In genomic region chr5:79235222-79235577, GRCh38 we compare ENCODE assay signal across 1 cellular context.
A peak's percentile ranks its signal among the peaks of the same experiment; 100 is the strongest.
TF ChIP-seq lines count a peak whose summit lies in the region.

No MANE protein-coding gene starts in this region.

TF ChIP-seq in HepG2, 621 proteins besides CTCF, POLR2A, EP300 and RAD21 (continued from another document and continues in another):
- TF ChIP-seq KLF9 (CRISPR knock-in tag; IDR thresholded peaks at IDR 0.05; ENCODE audit: low read depth): no peak
- no peak for TF ChIP-seq ATM (IDR thresholded peaks at IDR 0.05; ENCODE audit: borderline replicate concordance)
- no peak for TF ChIP-seq SMARCC2 (IDR thresholded peaks at IDR 0.05)
- peak; percentile 54; the same call in 1 of the 2 replicates for TF ChIP-seq BCL6 (CRISPR knock-in tag; IDR thresholded peaks at IDR 0.05)
- TF ChIP-seq, protein P1, sequence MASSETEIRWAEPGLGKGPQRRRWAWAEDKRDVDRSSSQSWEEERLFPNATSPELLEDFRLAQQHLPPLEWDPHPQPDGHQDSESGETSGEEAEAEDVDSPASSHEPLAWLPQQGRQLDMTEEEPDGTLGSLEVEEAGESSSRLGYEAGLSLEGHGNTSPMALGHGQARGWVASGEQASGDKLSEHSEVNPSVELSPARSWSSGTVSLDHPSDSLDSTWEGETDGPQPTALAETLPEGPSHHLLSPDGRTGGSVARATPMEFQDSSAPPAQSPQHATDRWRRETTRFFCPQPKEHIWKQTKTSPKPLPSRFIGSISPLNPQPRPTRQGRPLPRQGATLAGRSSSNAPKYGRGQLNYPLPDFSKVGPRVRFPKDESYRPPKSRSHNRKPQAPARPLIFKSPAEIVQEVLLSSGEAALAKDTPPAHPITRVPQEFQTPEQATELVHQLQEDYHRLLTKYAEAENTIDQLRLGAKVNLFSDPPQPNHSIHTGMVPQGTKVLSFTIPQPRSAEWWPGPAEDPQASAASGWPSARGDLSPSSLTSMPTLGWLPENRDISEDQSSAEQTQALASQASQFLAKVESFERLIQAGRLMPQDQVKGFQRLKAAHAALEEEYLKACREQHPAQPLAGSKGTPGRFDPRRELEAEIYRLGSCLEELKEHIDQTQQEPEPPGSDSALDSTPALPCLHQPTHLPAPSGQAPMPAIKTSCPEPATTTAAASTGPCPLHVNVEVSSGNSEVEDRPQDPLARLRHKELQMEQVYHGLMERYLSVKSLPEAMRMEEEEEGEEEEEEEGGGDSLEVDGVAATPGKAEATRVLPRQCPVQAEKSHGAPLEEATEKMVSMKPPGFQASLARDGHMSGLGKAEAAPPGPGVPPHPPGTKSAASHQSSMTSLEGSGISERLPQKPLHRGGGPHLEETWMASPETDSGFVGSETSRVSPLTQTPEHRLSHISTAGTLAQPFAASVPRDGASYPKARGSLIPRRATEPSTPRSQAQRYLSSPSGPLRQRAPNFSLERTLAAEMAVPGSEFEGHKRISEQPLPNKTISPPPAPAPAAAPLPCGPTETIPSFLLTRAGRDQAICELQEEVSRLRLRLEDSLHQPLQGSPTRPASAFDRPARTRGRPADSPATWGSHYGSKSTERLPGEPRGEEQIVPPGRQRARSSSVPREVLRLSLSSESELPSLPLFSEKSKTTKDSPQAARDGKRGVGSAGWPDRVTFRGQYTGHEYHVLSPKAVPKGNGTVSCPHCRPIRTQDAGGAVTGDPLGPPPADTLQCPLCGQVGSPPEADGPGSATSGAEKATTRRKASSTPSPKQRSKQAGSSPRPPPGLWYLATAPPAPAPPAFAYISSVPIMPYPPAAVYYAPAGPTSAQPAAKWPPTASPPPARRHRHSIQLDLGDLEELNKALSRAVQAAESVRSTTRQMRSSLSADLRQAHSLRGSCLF (CRISPR knock-in tag; IDR thresholded peaks at IDR 0.05; ENCODE audit: borderline replicate concordance): no peak
- no peak for TF ChIP-seq ZNF501 (CRISPR knock-in tag; IDR thresholded peaks at IDR 0.05)
- TF ChIP-seq SP1 (IDR thresholded peaks at IDR 0.05): no peak
- TF ChIP-seq SP1 (CRISPR knock-in tag; IDR thresholded peaks at IDR 0.05): no peak
- TF ChIP-seq, protein P2, sequence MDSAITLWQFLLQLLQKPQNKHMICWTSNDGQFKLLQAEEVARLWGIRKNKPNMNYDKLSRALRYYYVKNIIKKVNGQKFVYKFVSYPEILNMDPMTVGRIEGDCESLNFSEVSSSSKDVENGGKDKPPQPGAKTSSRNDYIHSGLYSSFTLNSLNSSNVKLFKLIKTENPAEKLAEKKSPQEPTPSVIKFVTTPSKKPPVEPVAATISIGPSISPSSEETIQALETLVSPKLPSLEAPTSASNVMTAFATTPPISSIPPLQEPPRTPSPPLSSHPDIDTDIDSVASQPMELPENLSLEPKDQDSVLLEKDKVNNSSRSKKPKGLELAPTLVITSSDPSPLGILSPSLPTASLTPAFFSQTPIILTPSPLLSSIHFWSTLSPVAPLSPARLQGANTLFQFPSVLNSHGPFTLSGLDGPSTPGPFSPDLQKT (CRISPR knock-in tag; IDR thresholded peaks at IDR 0.05; ENCODE audit: borderline replicate concordance): no peak
- TF ChIP-seq, protein P3, sequence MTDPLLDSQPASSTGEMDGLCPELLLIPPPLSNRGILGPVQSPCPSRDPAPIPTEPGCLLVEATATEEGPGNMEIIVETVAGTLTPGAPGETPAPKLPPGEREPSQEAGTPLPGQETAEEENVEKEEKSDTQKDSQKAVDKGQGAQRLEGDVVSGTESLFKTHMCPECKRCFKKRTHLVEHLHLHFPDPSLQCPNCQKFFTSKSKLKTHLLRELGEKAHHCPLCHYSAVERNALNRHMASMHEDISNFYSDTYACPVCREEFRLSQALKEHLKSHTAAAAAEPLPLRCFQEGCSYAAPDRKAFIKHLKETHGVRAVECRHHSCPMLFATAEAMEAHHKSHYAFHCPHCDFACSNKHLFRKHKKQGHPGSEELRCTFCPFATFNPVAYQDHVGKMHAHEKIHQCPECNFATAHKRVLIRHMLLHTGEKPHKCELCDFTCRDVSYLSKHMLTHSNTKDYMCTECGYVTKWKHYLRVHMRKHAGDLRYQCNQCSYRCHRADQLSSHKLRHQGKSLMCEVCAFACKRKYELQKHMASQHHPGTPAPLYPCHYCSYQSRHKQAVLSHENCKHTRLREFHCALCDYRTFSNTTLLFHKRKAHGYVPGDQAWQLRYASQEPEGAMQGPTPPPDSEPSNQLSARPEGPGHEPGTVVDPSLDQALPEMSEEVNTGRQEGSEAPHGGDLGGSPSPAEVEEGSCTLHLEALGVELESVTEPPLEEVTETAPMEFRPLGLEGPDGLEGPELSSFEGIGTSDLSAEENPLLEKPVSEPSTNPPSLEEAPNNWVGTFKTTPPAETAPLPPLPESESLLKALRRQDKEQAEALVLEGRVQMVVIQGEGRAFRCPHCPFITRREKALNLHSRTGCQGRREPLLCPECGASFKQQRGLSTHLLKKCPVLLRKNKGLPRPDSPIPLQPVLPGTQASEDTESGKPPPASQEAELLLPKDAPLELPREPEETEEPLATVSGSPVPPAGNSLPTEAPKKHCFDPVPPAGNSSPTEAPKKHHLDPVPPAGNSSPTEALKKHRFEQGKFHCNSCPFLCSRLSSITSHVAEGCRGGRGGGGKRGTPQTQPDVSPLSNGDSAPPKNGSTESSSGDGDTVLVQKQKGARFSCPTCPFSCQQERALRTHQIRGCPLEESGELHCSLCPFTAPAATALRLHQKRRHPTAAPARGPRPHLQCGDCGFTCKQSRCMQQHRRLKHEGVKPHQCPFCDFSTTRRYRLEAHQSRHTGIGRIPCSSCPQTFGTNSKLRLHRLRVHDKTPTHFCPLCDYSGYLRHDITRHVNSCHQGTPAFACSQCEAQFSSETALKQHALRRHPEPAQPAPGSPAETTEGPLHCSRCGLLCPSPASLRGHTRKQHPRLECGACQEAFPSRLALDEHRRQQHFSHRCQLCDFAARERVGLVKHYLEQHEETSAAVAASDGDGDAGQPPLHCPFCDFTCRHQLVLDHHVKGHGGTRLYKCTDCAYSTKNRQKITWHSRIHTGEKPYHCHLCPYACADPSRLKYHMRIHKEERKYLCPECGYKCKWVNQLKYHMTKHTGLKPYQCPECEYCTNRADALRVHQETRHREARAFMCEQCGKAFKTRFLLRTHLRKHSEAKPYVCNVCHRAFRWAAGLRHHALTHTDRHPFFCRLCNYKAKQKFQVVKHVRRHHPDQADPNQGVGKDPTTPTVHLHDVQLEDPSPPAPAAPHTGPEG (CRISPR knock-in tag; IDR thresholded peaks at IDR 0.05): no peak; the same call in 1 of the 2 replicates
- TF ChIP-seq ZNF747 (CRISPR knock-in tag; IDR thresholded peaks at IDR 0.05; ENCODE audit: borderline replicate concordance): no peak
- no peak; the same call in 1 of the 2 replicates for TF ChIP-seq IKZF5 (CRISPR knock-in tag; IDR thresholded peaks at IDR 0.05)
- TF ChIP-seq FOXP4 (CRISPR knock-in tag; IDR thresholded peaks at IDR 0.05): no peak
- TF ChIP-seq TARDBP (CRISPR knock-in tag; IDR thresholded peaks at IDR 0.05): 0 out of 2 replicates have a peak, but pooled peaks have one; percentile 15
- no peak for TF ChIP-seq ZFYVE20 (CRISPR knock-in tag; IDR thresholded peaks at IDR 0.05; ENCODE audit: borderline replicate concordance, low read depth)
- TF ChIP-seq RFXAP (CRISPR knock-in tag; IDR thresholded peaks at IDR 0.05; ENCODE audit: borderline replicate concordance): no peak
- TF ChIP-seq SETDB1 (CRISPR knock-in tag; IDR thresholded peaks at IDR 0.05; ENCODE audit: borderline replicate concordance): no peak
- TF ChIP-seq ZBTB43 (CRISPR knock-in tag; conservative IDR thresholded peaks at IDR 0.05): no peak
- TF ChIP-seq RORA (CRISPR knock-in tag; IDR thresholded peaks at IDR 0.05): peak; percentile 51; the same call in 1 of the 2 replicates
- TF ChIP-seq ZNF10 (CRISPR knock-in tag; IDR thresholded peaks at IDR 0.05; ENCODE audit: borderline replicate concordance, low read depth): no peak
- peak; percentile 32 for TF ChIP-seq HNF4A (CRISPR knock-in tag; IDR thresholded peaks at IDR 0.05)
- TF ChIP-seq, protein P4, sequence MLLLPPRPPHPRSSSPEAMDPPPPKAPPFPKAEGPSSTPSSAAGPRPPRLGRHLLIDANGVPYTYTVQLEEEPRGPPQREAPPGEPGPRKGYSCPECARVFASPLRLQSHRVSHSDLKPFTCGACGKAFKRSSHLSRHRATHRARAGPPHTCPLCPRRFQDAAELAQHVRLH (CRISPR knock-in tag; IDR thresholded peaks at IDR 0.05; ENCODE audit: borderline replicate concordance, low read depth): no peak
- TF ChIP-seq RARG (CRISPR knock-in tag; IDR thresholded peaks at IDR 0.05; ENCODE audit: low read depth): no peak
- no peak for TF ChIP-seq ZNF646 (CRISPR knock-in tag; IDR thresholded peaks at IDR 0.05)
- TF ChIP-seq ZNF512B (CRISPR knock-in tag; IDR thresholded peaks at IDR 0.05; ENCODE audit: borderline replicate concordance): no peak
